ENCODE assay signal across 8 cellular contexts in genomic region chr20:33791959-33792597, GRCh38. TPM values are rescaled to one million over a fixed set of nuclear protein-coding genes. Genes with fewer than 3 reads are reported as not detected.
DNase-seq lines count a peak whose midpoint lies in the region; ATAC-seq and TF ChIP-seq lines count a peak whose summit lies in the region.

No MANE protein-coding gene starts in this region.

- H3K4me1 ChIP-seq in foreskin keratinocyte, result peaks cover 4% of the 10 kb centered on the region
- peaks cover 5% of the 10 kb centered on the region for H3K4me1 ChIP-seq in prostate gland (replicated peaks)

- no peak overlapping the region for H3K4me3 ChIP-seq in prostate gland

- WGBS in prostate gland, result 85% methylated on average over 9 of the region's 13 CpGs

- TF ChIP-seq POLR2A in prostate gland (IDR thresholded peaks at IDR 0.05), result no peak

- H3K9me3 ChIP-seq in prostate gland, result no peaks in the 10 kb centered on the region

- CTCF ChIA-PET in GM10248 (lab: Yijun Ruan, JAX), result interaction anchor here (1.0 to 4.1 kb wide), 17 partner anchors 9 to 107 kb away, joined by 3 to 22 read pairs (median 4); no protein-coding TSS in a partner anchor

- H3K27me3 ChIP-seq in foreskin keratinocyte (peaks cover 48% of the 10 kb centered on the region), prostate gland (replicated peaks; ENCODE audit: insufficient read depth) (no peaks in the 10 kb centered on the region)

- no peak for ATAC-seq in foreskin keratinocyte
- no peak for ATAC-seq in HG03342 (IDR thresholded peaks at IDR 0.05; ENCODE audit: unreplicated experiment)
- ATAC-seq in HG02884 (IDR thresholded peaks at IDR 0.05; ENCODE audit: unreplicated experiment), result no peak

- intact Hi-C loops in prostate gland (cut with DNase I), result no loop called here

- DNase-seq in GM10248 (ENCODE audit: extremely low spot score) (peak; percentile 68), NCI-H345 treated with DMSO at 0.1 percent for 48 hours (lab: John Stamatoyannopoulos, UW; ENCODE audit: unreplicated experiment) (peak; percentile 15), activated T-helper 1 cell treated with Interleukin-2 at 50 U/mL for 16 hours (ENCODE audit: low read depth) (peak; percentile 16), foreskin keratinocyte (peak in 1 of 2 donors; percentile 16), prostate gland (ENCODE audit: low spot score) (no peak), NCI-H226 (no peak)

- TF ChIP-seq CTCF in GM10248 (IDR thresholded peaks at IDR 0.05; ENCODE audit: control extremely low read depth, extremely low read depth, low read depth, missing control alignments) (peak; percentile 73), foreskin keratinocyte (conservative IDR thresholded peaks at IDR 0.05) (peak; percentile 82), prostate gland (IDR thresholded peaks at IDR 0.05) (peak; percentile 48 to 64 (median 54))

- H3K27ac ChIP-seq in foreskin keratinocyte (no peak overlapping the region), prostate gland (no peak overlapping the region)

- H3K36me3 ChIP-seq in prostate gland, result no peaks in the 10 kb centered on the region

- POLR2A ChIA-PET in GM10248 (lab: Yijun Ruan, JAX), result no interaction called here

RNA-seq across cellular contexts. Expression of gene CHMP4B, which starts 19.1 kb away (rescaled TPM):
- total RNA-seq in foreskin keratinocyte, result 40.6 and 47.4 TPM in 2 replicates
- 88.5 and 96.2 TPM in 2 replicates for polyA plus RNA-seq in foreskin keratinocyte
- 10 to 100 TPM; 75.7 to 85.8 TPM for total RNA-seq in prostate gland

Comparison
In these comparisons a context has a peak if more than half of its experiments do, and no peak if none do; other contexts are left out.
1. DNase-seq: peak in GM10248 (single experiment), NCI-H345 treated with DMSO at 0.1 percent for 48 hours (single experiment) and activated T-helper 1 cell treated with Interleukin-2 at 50 U/mL for 16 hours (single experiment); none in prostate gland (single experiment) and NCI-H226 (single experiment).
2. Peak in every context shown above with its lines, with median percentiles within 50 percentile points of each other: CTCF ChIP-seq.